Comparison of ENCODE assay signal across 21 cellular contexts in genomic region chr7:12929416-12930140, GRCh38.
DNase-seq lines count a peak whose midpoint lies in the region; ATAC-seq and TF ChIP-seq lines count a peak whose summit lies in the region.
"Had no signal": no experiment of that assay in that cellular context is flagged by ENCODE, and none has a peak within 500 bp of the region (broad histone marks: within the 10 kb centered on the region; RNA-seq: fewer than 3 reads in every experiment).

No MANE protein-coding gene starts in this region.

- no peaks in the 10 kb centered on the region for H3K9me3 ChIP-seq in body of pancreas
- H3K9me3 ChIP-seq in esophagus muscularis mucosa = no peaks in the 10 kb centered on the region
- H3K9me3 ChIP-seq in adrenal gland (replicated peaks in 1 of 3) = no peaks in the 10 kb centered on the region
- H3K9me3 ChIP-seq: stomach, upper lobe of right lung had no signal

- peaks cover 47% of the 10 kb centered on the region for H3K4me1 Mint-ChIP-seq in mesothelial cell of epicardium

- no peak for TF ChIP-seq CTCF in body of pancreas (IDR thresholded peaks at IDR 0.05)
- TF ChIP-seq CTCF in mesothelial cell of epicardium (IDR thresholded peaks at IDR 0.05; ENCODE audit: unreplicated experiment) = no peak
- no peak for TF ChIP-seq CTCF in esophagus muscularis mucosa (IDR thresholded peaks at IDR 0.05)
- TF ChIP-seq CTCF in adrenal gland (IDR thresholded peaks at IDR 0.05) = no peak

- H3K27ac Mint-ChIP-seq in mesothelial cell of epicardium = peak overlapping the region; percentile 88
- H3K27ac Mint-ChIP-seq: activated T-helper 1 cell treated with anti-CD3 and anti-CD28 coated beads, Interleukin-12 subunit alpha, Interleukin-12 subunit beta, Interleukin-2, Interleukin-4 antibody, amounts not matched to agents 30 ng/mL and 10 ng/mL and 1 ng/mL, durations not matched to agents 14 hours and 24 hours and 36 hours had no signal

- H3K4me1 ChIP-seq in body of pancreas (peaks cover 25% of the 10 kb centered on the region), esophagus muscularis mucosa (peaks cover 0 to 7% (median 3%) of the 10 kb centered on the region in 4 donors), adrenal gland (replicated peaks in 1 of 2) (no peaks in the 10 kb centered on the region)
- H3K4me1 ChIP-seq: upper lobe of right lung had no signal

- H3K4me3 Mint-ChIP-seq in mesothelial cell of epicardium = no peak overlapping the region
- H3K4me3 Mint-ChIP-seq: activated T-helper 1 cell treated with anti-CD3 and anti-CD28 coated beads, Interleukin-12 subunit alpha, Interleukin-12 subunit beta, Interleukin-2, Interleukin-4 antibody, amounts not matched to agents 30 ng/mL and 10 ng/mL and 1 ng/mL, durations not matched to agents 14 hours and 24 hours and 36 hours had no signal

- peaks cover 10% of the 10 kb centered on the region for H3K9me3 Mint-ChIP-seq in mesothelial cell of epicardium
- H3K9me3 Mint-ChIP-seq: activated T-helper 1 cell treated with anti-CD3 and anti-CD28 coated beads, Interleukin-12 subunit alpha, Interleukin-12 subunit beta, Interleukin-2, Interleukin-4 antibody, amounts not matched to agents 30 ng/mL and 10 ng/mL and 1 ng/mL, durations not matched to agents 14 hours and 24 hours and 36 hours had no signal

- no peak for TF ChIP-seq POLR2A in body of pancreas (IDR thresholded peaks at IDR 0.05)
- no peak for TF ChIP-seq POLR2A in esophagus muscularis mucosa (IDR thresholded peaks at IDR 0.05; ENCODE audit: low read depth)
- TF ChIP-seq POLR2A in adrenal gland (IDR thresholded peaks at IDR 0.05) = no peak

- DNase-seq in body of pancreas (no peak), mesothelial cell of epicardium (ENCODE audit: low spot score in 2 of 2, unreplicated experiment in 2 of 2) (no peak), esophagus muscularis mucosa (ENCODE audit: extremely low spot score) (no peak), adrenal gland (no peak)
- no peak for DNase-seq in activated CD8-positive, alpha-beta memory T cell treated with anti-CD3 and anti-CD28 coated beads, Interleukin-2, amount 50 U/mL, for 4 hours
- DNase-seq: central memory CD4-positive, alpha-beta T cell; effector CD8-positive, alpha-beta T cell; hypothalamus; NCI-H2029 treated with DMSO at 0.1 percent for 48 hours; NCI-H510A; occipital lobe; SHP77 treated with DMSO at 0.1 percent for 48 hours; stimulated activated CD4-positive, alpha-beta T cell treated with anti-CD3 and anti-CD28 coated beads, Interleukin-1b, Interleukin-23, amount 100 ng/mL, for 48 hours; stomach; upper lobe of right lung; WERI-Rb-1 had no signal

- 24 to 26% methylated on average over 1 of the region's 1 CpG for WGBS in body of pancreas, 2 donors
- WGBS in esophagus muscularis mucosa = 84% methylated on average over 1 of the region's 1 CpG
- WGBS in adrenal gland, 4 donors = 74 to 95% (median 86%) methylated on average over 1 of the region's 1 CpG

- no peak overlapping the region for H3K4me3 ChIP-seq in body of pancreas
- no peak overlapping the region for H3K4me3 ChIP-seq in esophagus muscularis mucosa
- no peak overlapping the region for H3K4me3 ChIP-seq in adrenal gland
- H3K4me3 ChIP-seq: stomach, upper lobe of right lung had no signal

- peak; percentile 51 for ATAC-seq in GM18517 (IDR thresholded peaks at IDR 0.05; ENCODE audit: unreplicated experiment)
- peak; percentile 69 for ATAC-seq in HG02938 (IDR thresholded peaks at IDR 0.05; ENCODE audit: unreplicated experiment)
- ATAC-seq in body of pancreas = peak; percentile 35
- ATAC-seq in GM19351 (IDR thresholded peaks at IDR 0.05; ENCODE audit: unreplicated experiment) = no peak
- ATAC-seq: sciatic nerve, upper lobe of right lung had no signal

- H3K27ac ChIP-seq in body of pancreas (no peak overlapping the region), esophagus muscularis mucosa (replicated peaks in 1 of 4) (no peak overlapping the region), adrenal gland (no peak overlapping the region)
- H3K27ac ChIP-seq: stomach, upper lobe of right lung, WERI-Rb-1 had no signal

- H3K36me3 Mint-ChIP-seq in mesothelial cell of epicardium = no peaks in the 10 kb centered on the region

- no peak for TF ChIP-seq EP300 in esophagus muscularis mucosa (IDR thresholded peaks at IDR 0.05)

- no peaks in the 10 kb centered on the region for H3K36me3 ChIP-seq in body of pancreas (replicated peaks in 1 of 2; ENCODE audit: insufficient read depth in 1 of 2, low read depth in 2 of 2)
- H3K36me3 ChIP-seq in esophagus muscularis mucosa = no peaks in the 10 kb centered on the region
- no peaks in the 10 kb centered on the region for H3K36me3 ChIP-seq in adrenal gland (replicated peaks in 1 of 2)
- H3K36me3 ChIP-seq: stomach, upper lobe of right lung, WERI-Rb-1 had no signal

- no peaks in the 10 kb centered on the region for H3K27me3 Mint-ChIP-seq in mesothelial cell of epicardium (ENCODE audit: low read depth)

- H3K27me3 ChIP-seq in body of pancreas (no peaks in the 10 kb centered on the region), esophagus muscularis mucosa (no peaks in the 10 kb centered on the region), adrenal gland (no peaks in the 10 kb centered on the region)
- H3K27me3 ChIP-seq: stomach, upper lobe of right lung had no signal

- intact Hi-C loops in body of pancreas (cut with DNase I) (no loop called here), esophagus muscularis mucosa (cut with DNase I) (no loop called here), adrenal gland (cut with DNase I) (no loop called here)
